8 cellular contexts compared by ENCODE assay signal in the genomic region with DNA sequence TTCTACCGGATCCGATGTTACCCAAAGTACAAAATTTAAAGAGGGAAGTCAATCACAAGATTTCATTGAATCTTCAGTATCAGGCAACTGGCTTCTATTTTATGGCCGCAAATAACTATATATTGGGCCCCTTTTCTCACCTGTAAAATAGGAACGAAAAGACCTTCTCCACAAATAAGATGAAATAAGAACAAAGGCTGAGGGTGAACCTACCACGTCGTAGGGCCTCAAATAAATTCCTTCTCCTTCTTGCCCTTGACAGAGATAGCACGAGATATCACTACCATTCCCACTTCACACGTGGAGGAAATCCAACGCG. TPM values are rescaled to one million over a fixed set of nuclear protein-coding genes. Genes with fewer than 3 reads are reported as not detected.
DNase-seq lines count a peak whose midpoint lies in the region; ATAC-seq and TF ChIP-seq lines count a peak whose summit lies in the region.

No MANE protein-coding gene starts in this region.

- DNase-seq in BJ (ENCODE audit: low read depth): no peak
- no peak for DNase-seq in LNCaP clone FGC (ENCODE audit: low read depth)
- DNase-seq in natural killer cell treated with Interleukin-12 subunit alpha and Interleukin-12 subunit beta and Interleukin-15 and Interleukin-18, amount 100 ng/mL, for 72 hours (ENCODE audit: low spot score): no peak
- no peak for DNase-seq in hippocampal formation (lab: John Stamatoyannopoulos, UW)
- DNase-seq in stimulated activated CD4-positive, alpha-beta T cell treated with anti-CD3 and anti-CD28 coated beads, Interleukin-1b, Interleukin-23, amount 100 ng/mL, for 48 hours: no peak
- no peak for DNase-seq in NCI-H2029 treated with DMSO at 0.1 percent for 48 hours (lab: John Stamatoyannopoulos, UW)

- H3K27me3 Mint-ChIP-seq in dendritic cell treated with granulocyte-macrophage colony-stimulating factor and Interleukin-4, amounts not matched to agents 40 ng/mL and 50 ng/mL, for 4 days: no peaks in the 10 kb centered on the region
- no peaks in the 10 kb centered on the region for H3K27me3 Mint-ChIP-seq in natural killer cell treated with Interleukin-12 subunit alpha and Interleukin-12 subunit beta and Interleukin-15 and Interleukin-18, amount 100 ng/mL, for 72 hours

- intact Hi-C loops in dendritic cell treated with granulocyte-macrophage colony-stimulating factor and Interleukin-4, amounts not matched to agents 40 ng/mL and 50 ng/mL, for 4 days (cut with micrococcal nuclease): loop anchor here (2.0 to 10.0 kb wide), 2 partner anchors 63 to 209 kb away; partner anchors contain the start of genes GVQW3 and THAP12

- peak overlapping the region; percentile 85 for H3K4me3 ChIP-seq in BJ (ENCODE audit: low read depth, low read length)
- H3K4me3 ChIP-seq in LNCaP clone FGC (ENCODE audit: low read depth, low read length): peak overlapping the region; percentile 92

- TF ChIP-seq CTCF in BJ (IDR thresholded peaks at IDR 0.05; ENCODE audit: insufficient read depth, low read depth, low read length): no peak
- no peak for TF ChIP-seq CTCF in LNCaP clone FGC (IDR thresholded peaks at IDR 0.05; ENCODE audit: control insufficient read depth, extremely low read depth, insufficient read depth)

- ATAC-seq in natural killer cell treated with Interleukin-12 subunit alpha and Interleukin-12 subunit beta and Interleukin-15 and Interleukin-18, amount 100 ng/mL, for 72 hours: no peak
- ATAC-seq in HG02970 (IDR thresholded peaks at IDR 0.05; ENCODE audit: low FRiP score, unreplicated experiment): no peak

- no peaks in the 10 kb centered on the region; the same call in 1 of the 2 replicates for H3K36me3 ChIP-seq in BJ (ENCODE audit: control insufficient read depth, insufficient read depth, low read length)

- CTCF ChIA-PET in BJ (lab: Yijun Ruan, JAX): no interaction called here

- no peaks in the 10 kb centered on the region for H3K27me3 ChIP-seq in BJ (ENCODE audit: control insufficient read depth, insufficient read depth, low read length)

- POLR2A ChIA-PET in BJ (lab: Charles Lee): no interaction called here

- H3K36me3 Mint-ChIP-seq in dendritic cell treated with granulocyte-macrophage colony-stimulating factor and Interleukin-4, amounts not matched to agents 40 ng/mL and 50 ng/mL, for 4 days (ENCODE audit: low read depth): peaks cover 32% of the 10 kb centered on the region
- H3K36me3 Mint-ChIP-seq in natural killer cell treated with Interleukin-12 subunit alpha and Interleukin-12 subunit beta and Interleukin-15 and Interleukin-18, amount 100 ng/mL, for 72 hours: peaks cover 12% of the 10 kb centered on the region

- no peaks in the 10 kb centered on the region for H3K9me3 Mint-ChIP-seq in dendritic cell treated with granulocyte-macrophage colony-stimulating factor and Interleukin-4, amounts not matched to agents 40 ng/mL and 50 ng/mL, for 4 days
- no peaks in the 10 kb centered on the region for H3K9me3 Mint-ChIP-seq in natural killer cell treated with Interleukin-12 subunit alpha and Interleukin-12 subunit beta and Interleukin-15 and Interleukin-18, amount 100 ng/mL, for 72 hours

- peak overlapping the region; percentile 97 for H3K4me3 Mint-ChIP-seq in dendritic cell treated with granulocyte-macrophage colony-stimulating factor and Interleukin-4, amounts not matched to agents 40 ng/mL and 50 ng/mL, for 4 days
- H3K4me3 Mint-ChIP-seq in natural killer cell treated with Interleukin-12 subunit alpha and Interleukin-12 subunit beta and Interleukin-15 and Interleukin-18, amount 100 ng/mL, for 72 hours: peak overlapping the region; percentile 100

- H3K27ac Mint-ChIP-seq in dendritic cell treated with granulocyte-macrophage colony-stimulating factor and Interleukin-4, amounts not matched to agents 40 ng/mL and 50 ng/mL, for 4 days: peak overlapping the region; percentile 98
- peak overlapping the region; percentile 99 for H3K27ac Mint-ChIP-seq in natural killer cell treated with Interleukin-12 subunit alpha and Interleukin-12 subunit beta and Interleukin-15 and Interleukin-18, amount 100 ng/mL, for 72 hours

- peaks cover 24% of the 10 kb centered on the region for H3K4me1 Mint-ChIP-seq in dendritic cell treated with granulocyte-macrophage colony-stimulating factor and Interleukin-4, amounts not matched to agents 40 ng/mL and 50 ng/mL, for 4 days (ENCODE audit: low read depth)
- H3K4me1 Mint-ChIP-seq in natural killer cell treated with Interleukin-12 subunit alpha and Interleukin-12 subunit beta and Interleukin-15 and Interleukin-18, amount 100 ng/mL, for 72 hours (ENCODE audit: low read depth in 2 of 2): peaks cover 33 to 36% of the 10 kb centered on the region in 2 donors

RNA-seq across cellular contexts. Expression of gene EMSY, which starts 0.8 kb away (rescaled TPM):
- 14.1 and 19.1 TPM in 2 replicates for polyA plus RNA-seq in BJ (2011; rRNA removed)
- 17.3 and 20.7 TPM in 2 replicates for polyA minus RNA-seq in BJ (2011; rRNA and poly(A)+ RNA removed)
- total RNA-seq in natural killer cell treated with Interleukin-12 subunit alpha and Interleukin-12 subunit beta and Interleukin-15 and Interleukin-18, amount 100 ng/mL, for 72 hours: 10 to 100 TPM; 31.1 to 45.7 TPM
